Comparison of ENCODE assay signal across 8 cellular contexts in genomic region chr2:189783927-189784867, GRCh38. TPM values are rescaled to one million over a fixed set of nuclear protein-coding genes. Genes with fewer than 3 reads are reported as not detected.
DNase-seq lines count a peak whose midpoint lies in the region; ATAC-seq and TF ChIP-seq lines count a peak whose summit lies in the region.

TSS of gene ORMDL1 (minus strand) at chr2:189784339. CDS start at chr2:189782595, 1,744 bp downstream.
TSS of gene PMS1 (plus strand) at chr2:189784450. CDS start at chr2:189791810, 7,360 bp downstream.

- TF ChIP-seq CTCF in suprapubic skin (IDR thresholded peaks at IDR 0.05), result no peak

- peak; percentile 96 for ATAC-seq in HG02642 (IDR thresholded peaks at IDR 0.05; ENCODE audit: poor library complexity, unreplicated experiment)
- peak; percentile 92 to 93 for ATAC-seq in activated naive CD4-positive, alpha-beta T cell treated with anti-CD3 and anti-CD28 coated beads, Interleukin-2, amount 50 U/mL, for 72 hours

- TF ChIP-seq EP300 in suprapubic skin (IDR thresholded peaks at IDR 0.05), result no peak

- H3K9me3 Mint-ChIP-seq in activated naive CD4-positive, alpha-beta T cell treated with anti-CD3 and anti-CD28 coated beads, Interleukin-2, amount 50 U/mL, for 72 hours, result no peaks in the 10 kb centered on the region

- no peaks in the 10 kb centered on the region for H3K27me3 ChIP-seq in suprapubic skin

- H3K4me3 ChIP-seq in suprapubic skin, result peak within 1 kb of the TSS; percentile 73

- DNase-seq in NCI-H1105 (lab: John Stamatoyannopoulos, UW), result peak; percentile 90
- peak; percentile 79 for DNase-seq in SKM-1 (lab: John Stamatoyannopoulos, UW; ENCODE audit: unreplicated experiment)
- DNase-seq in activated naive CD4-positive, alpha-beta T cell treated with anti-CD3 and anti-CD28 coated beads, Interleukin-2, amount 50 U/mL, for 72 hours (ENCODE audit: low spot score in 2 of 2), result peak; percentile 94 to 97
- DNase-seq in glomerular endothelial cell (ENCODE audit: extremely low read depth, low read depth, low spot score), result no peak
- DNase-seq in occipital lobe (lab: John Stamatoyannopoulos, UW), result peak; percentile 94
- peak; percentile 94 to 96 for DNase-seq in suprapubic skin (ENCODE audit: low spot score in 2 of 2)

- peak within 1 kb of the TSS; percentile 96 for H3K27ac Mint-ChIP-seq in activated naive CD4-positive, alpha-beta T cell treated with anti-CD3 and anti-CD28 coated beads, Interleukin-2, amount 50 U/mL, for 72 hours

- TF ChIP-seq POLR2A in GM10847 (IDR thresholded peaks at IDR 0.05; ENCODE audit: extremely low read depth, insufficient read length), result peak; percentile 92
- TF ChIP-seq POLR2A in suprapubic skin (IDR thresholded peaks at IDR 0.05), result peak; percentile 59 to 79

- H3K27ac ChIP-seq in suprapubic skin, result peak within 1 kb of the TSS; percentile 95

- no peaks in the 10 kb centered on the region for H3K9me3 ChIP-seq in suprapubic skin

- peaks cover 19% of the 10 kb centered on the region for H3K36me3 ChIP-seq in suprapubic skin

- H3K4me1 ChIP-seq in suprapubic skin, result peaks cover 37% of the 10 kb centered on the region

- 0% methylated on average over 13 of the region's 96 CpGs for WGBS in suprapubic skin

- H3K36me3 Mint-ChIP-seq in activated naive CD4-positive, alpha-beta T cell treated with anti-CD3 and anti-CD28 coated beads, Interleukin-2, amount 50 U/mL, for 72 hours, result peaks cover 44 to 54% of the 10 kb centered on the region in 2 donors

RNA-seq across cellular contexts. Expression of gene ORMDL1, which starts in this region (rescaled TPM):
- total RNA-seq in activated naive CD4-positive, alpha-beta T cell treated with anti-CD3 and anti-CD28 coated beads, Interleukin-2, amount 50 U/mL, for 72 hours, result 10 to 100 TPM; 58.9 to 59.5 TPM
- total RNA-seq in glomerular endothelial cell (47.8 and 70.6 TPM in 2 replicates), occipital lobe (64.4 TPM), suprapubic skin (100 to 1,000 TPM in 1 of 4 donors, 10 to 100 TPM in 3; 39.2 to 190 (median 74.8) TPM)

RNA-seq across cellular contexts. Expression of gene PMS1, which starts in this region (rescaled TPM):
- total RNA-seq in activated naive CD4-positive, alpha-beta T cell treated with anti-CD3 and anti-CD28 coated beads, Interleukin-2, amount 50 U/mL, for 72 hours, result 10 to 100 TPM; 35.2 to 38.3 TPM
- total RNA-seq in glomerular endothelial cell (10.8 and 19.5 TPM in 2 replicates), occipital lobe (73.8 TPM), suprapubic skin (10 to 100 TPM in 2 of 4 donors, 1 to 10 TPM in 2; 5.7 to 15.7 (median 11.0) TPM)
